ENCODE assay signal across 31 cellular contexts in genomic region chr6:108757357-108757756, GRCh38.
"Had no signal": no experiment of that assay in that cellular context is flagged by ENCODE, and none has a peak within 500 bp of the region (broad histone marks: within the 10 kb centered on the region; RNA-seq: fewer than 3 reads in every experiment).

No MANE protein-coding gene starts in this region.

- H3K36me3 Mint-ChIP-seq: T-cell had no signal

- ATAC-seq: Panc1, Right ventricle myocardium inferior, SK-N-SH treated with all-trans-retinoic acid at 6 μM for 48 hours, T-cell had no signal

- H3K4me2 ChIP-seq: PC-9 had no signal

- H2AFZ ChIP-seq: PC-9 had no signal

- H3K27me3 ChIP-seq: SJCRH30 had no signal

- DNase-seq: NCI-H1048, NCI-H1092 treated with DMSO at 0.1 percent for 48 hours, NCI-H1105 treated with DMSO at 0.1 percent for 48 hours, NCI-H1417, NCI-H1436, NCI-H146, NCI-H1694, NCI-H187, NCI-H1930, NCI-H2029 treated with DMSO at 0.1 percent for 48 hours, NCI-H2081 treated with DMSO at 0.1 percent for 48 hours, NCI-H2107, NCI-H2171, NCI-H226, NCI-H446 treated with DMSO at 0.1 percent for 48 hours, NCI-H510A, NCI-H524, NCI-H526, NCI-H69, NCI-H748 treated with DMSO at 0.1 percent for 48 hours, NCI-H82, PC-9, SHP77, SIG-M5, SJCRH30, T-cell had no signal

- H3K4me3 ChIP-seq: PC-9, SJCRH30, SK-N-MC had no signal

- H3K9me3 ChIP-seq: SJCRH30 had no signal

- H3K9me3 Mint-ChIP-seq: T-cell had no signal

- H3K27ac ChIP-seq: PC-9, RWPE1, SJCRH30, SK-N-MC had no signal

- H3K27ac Mint-ChIP-seq: T-cell had no signal

- H3K4me3 Mint-ChIP-seq: T-cell had no signal

- H3K36me3 ChIP-seq: SJCRH30 had no signal
